8 cellular contexts compared by ENCODE assay signal in genomic region chr17:19003966-19004600, GRCh38. TPM values are rescaled to one million over a fixed set of nuclear protein-coding genes. Genes with fewer than 3 reads are reported as not detected.
DNase-seq lines count a peak whose midpoint lies in the region; ATAC-seq and TF ChIP-seq lines count a peak whose summit lies in the region.

No MANE protein-coding gene starts in this region.

- H2AFZ ChIP-seq in OCI-LY3 (ENCODE audit: low read depth, low read length): no peak overlapping the region

- TF ChIP-seq CTCF in OCI-LY3 (IDR thresholded peaks at IDR 0.05; ENCODE audit: low read depth, low read length): no peak
- TF ChIP-seq CTCF in gastrocnemius medialis (IDR thresholded peaks at IDR 0.05 in 4 of 5, conservative IDR thresholded peaks at IDR 0.05 in 1 of 5): no peak

- H3K27me3 ChIP-seq in OCI-LY3 (ENCODE audit: low read depth, low read length) (no peaks in the 10 kb centered on the region), gastrocnemius medialis (peaks cover 0 to 2% (median 0%) of the 10 kb centered on the region in 3 donors)

- H3K9ac ChIP-seq in ES-I3 (ENCODE audit: low read depth, low read length) (peak overlapping the region; percentile 93), OCI-LY3 (ENCODE audit: low read length) (peak overlapping the region; percentile 78)

- intact Hi-C loops in left cardiac atrium (cut with DNase I): no loop called here
- intact Hi-C loops in gastrocnemius medialis (cut with DNase I; ENCODE audit: low total_unique reads): no loop called here

- TF ChIP-seq POLR2A in gastrocnemius medialis (IDR thresholded peaks at IDR 0.05): no peak

- H3K36me3 ChIP-seq in ES-I3 (ENCODE audit: insufficient read depth, low read length) (peaks cover 9% of the 10 kb centered on the region), OCI-LY3 (replicated peaks; ENCODE audit: low read depth, low read length) (no peaks in the 10 kb centered on the region), gastrocnemius medialis (no peaks in the 10 kb centered on the region)

- H3K79me2 ChIP-seq in OCI-LY3 (ENCODE audit: low read length): no peaks in the 10 kb centered on the region

- peak; percentile 23 for ATAC-seq in HG02610 (IDR thresholded peaks at IDR 0.05; ENCODE audit: unreplicated experiment)
- peak; percentile 36 to 59 for ATAC-seq in left cardiac atrium
- ATAC-seq in gastrocnemius medialis: peak in 1 of 2 donors; percentile 27
- no peak for ATAC-seq in HG02981 (IDR thresholded peaks at IDR 0.05; ENCODE audit: unreplicated experiment)

- H4K20me1 ChIP-seq in OCI-LY3 (ENCODE audit: insufficient read depth, low read length): no peaks in the 10 kb centered on the region

- H3K27ac ChIP-seq in OCI-LY3 (ENCODE audit: low read length): peak overlapping the region; percentile 19; the same call in 1 of the 2 replicates
- peak overlapping the region in 3 of 4 donors; percentile 34 to 69 (median 62) for H3K27ac ChIP-seq in gastrocnemius medialis

- DNase-seq in activated naive CD4-positive, alpha-beta T cell treated with Interleukin-2 at 50 U/mL for 16 hours: peak; percentile 58
- no peak for DNase-seq in left cardiac atrium
- no peak for DNase-seq in gastrocnemius medialis
- DNase-seq in NCI-H345 (lab: John Stamatoyannopoulos, UW): no peak

- in situ Hi-C loops in gastrocnemius medialis (cut with MboI; ENCODE audit: low sequenced_read_pairs in 4 of 4): loop anchor here in 1 of 4 donors (25.0 kb wide), 1 partner anchor 192 kb away; no protein-coding TSS in a partner anchor

- H3K4me3 ChIP-seq in OCI-LY3 (ENCODE audit: low read length) (peak overlapping the region; percentile 87), gastrocnemius medialis (peak overlapping the region; percentile 65 to 75 (median 70))

- peaks cover 14% of the 10 kb centered on the region for H3K4me1 ChIP-seq in ES-I3 (ENCODE audit: insufficient read depth, low read length)
- no peaks in the 10 kb centered on the region for H3K4me1 ChIP-seq in OCI-LY3 (ENCODE audit: low read length)
- H3K4me1 ChIP-seq in gastrocnemius medialis: peaks cover 0 to 10% of the 10 kb centered on the region in 2 donors

- H3K4me2 ChIP-seq in OCI-LY3 (ENCODE audit: low read length): peak overlapping the region; percentile 41

- no peaks in the 10 kb centered on the region for H3K9me3 ChIP-seq in ES-I3 (ENCODE audit: control insufficient read depth, insufficient read depth, low read length)
- H3K9me3 ChIP-seq in OCI-LY3 (ENCODE audit: insufficient read depth, low read length): no peaks in the 10 kb centered on the region
- H3K9me3 ChIP-seq in gastrocnemius medialis: no peaks in the 10 kb centered on the region

RNA-seq across cellular contexts. Expression of gene FAM83G, which starts 0.5 kb away (rescaled TPM):
- total RNA-seq in left cardiac atrium (10 to 100 TPM; 23.3 to 24.8 TPM), gastrocnemius medialis (10 to 100 TPM in 3 of 4 donors, 1 to 10 TPM in 1; 8.2 to 25.6 (median 16.9) TPM)

RNA-seq across cellular contexts. Expression of gene GRAP, which starts 42.7 kb away (rescaled TPM):
- 1 to 10 TPM; 1.6 to 3.2 TPM for total RNA-seq in left cardiac atrium
- total RNA-seq in gastrocnemius medialis: 1 to 10 TPM in 2 of 4 donors, under 1 TPM in 2; 0.36 to 1.7 (median 0.94) TPM

RNA-seq across cellular contexts. Expression of gene SLC5A10, which starts 52.1 kb away (rescaled TPM):
- under 1 TPM; 0.26 to 0.27 TPM for total RNA-seq in left cardiac atrium
- total RNA-seq in gastrocnemius medialis: not detected
